ENCODE assay signal across 18 cellular contexts in the genomic region with DNA sequence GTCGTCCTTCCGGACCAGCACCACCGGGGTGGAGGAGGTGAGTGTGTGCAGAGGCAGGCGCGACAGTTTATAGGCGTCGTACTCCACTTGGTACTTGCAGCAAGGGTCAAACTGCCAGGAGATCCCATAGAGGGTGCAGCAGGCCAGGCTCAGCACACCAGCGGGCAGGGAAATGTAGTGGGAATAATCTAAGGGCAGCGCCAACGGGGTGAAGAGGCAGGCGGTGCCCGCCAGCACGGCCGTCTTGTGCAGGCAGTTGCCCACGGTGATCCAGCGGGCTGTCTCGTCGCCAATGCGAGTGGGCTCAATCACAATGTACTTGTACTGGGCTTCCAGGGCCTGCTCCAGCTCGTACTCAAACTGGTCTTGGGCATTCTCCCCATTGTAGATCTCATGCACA. TPM values are rescaled to one million over a fixed set of nuclear protein-coding genes. Genes with fewer than 3 reads are reported as not detected.
DNase-seq lines count a peak whose midpoint lies in the region; ATAC-seq and TF ChIP-seq lines count a peak whose summit lies in the region.
"Had no signal": no experiment of that assay in that cellular context is flagged by ENCODE, and none has a peak within 500 bp of the region (broad histone marks: within the 10 kb centered on the region; RNA-seq: fewer than 3 reads in every experiment).

No MANE protein-coding gene starts in this region.

- CTCF ChIA-PET in WTC11 (lab: Charles Lee): interaction anchor here (0.7 kb wide), 1 partner anchor 140 kb away, joined by 5 read pairs; no protein-coding TSS in a partner anchor

- no peak for TF ChIP-seq CTCF in WTC11 (IDR thresholded peaks at IDR 0.05)
- TF ChIP-seq CTCF in nephron progenitor cell (IDR thresholded peaks at IDR 0.05): no peak

- no peak for DNase-seq in activated T-cell treated with anti-CD3 and anti-CD28 coated beads, Interleukin-2, amount 50 U/mL, for 24 hours
- no peak for DNase-seq in activated T-cell treated with anti-CD3 and anti-CD28 coated beads, Interleukin-2, amount 50 U/mL, for 4 hours
- no peak for DNase-seq in WTC11 (ENCODE audit: low spot score)
- no peak for DNase-seq in nephron progenitor cell
- DNase-seq in nucleus accumbens (lab: John Stamatoyannopoulos, UW): no peak
- DNase-seq in NK-92 (lab: John Stamatoyannopoulos, UW; ENCODE audit: unreplicated experiment): no peak
- no peak for DNase-seq in COLO668 (lab: John Stamatoyannopoulos, UW; ENCODE audit: unreplicated experiment)
- DNase-seq in sciatic nerve (ENCODE audit: low spot score): no peak
- DNase-seq: CD8-positive, alpha-beta T cell; DMS79 treated with DMSO at 0.1 percent for 48 hours; GOT3; Kasumi-1; MM.1S; NCI-H1105 treated with DMSO at 0.1 percent for 48 hours; NCI-H187 treated with DMSO at 0.1 percent for 48 hours; NCI-H446 had no signal

- no peaks in the 10 kb centered on the region for H3K27me3 Mint-ChIP-seq in activated T-cell treated with anti-CD3 and anti-CD28 coated beads, Interleukin-2, amount 50 U/mL, for 24 hours
- H3K27me3 Mint-ChIP-seq in activated T-cell treated with anti-CD3 and anti-CD28 coated beads, Interleukin-2, amount 50 U/mL, for 4 hours (ENCODE audit: low read depth): no peaks in the 10 kb centered on the region
- H3K27me3 Mint-ChIP-seq in WTC11 (ENCODE audit: low read depth) (no peaks in the 10 kb centered on the region), nephron progenitor cell (ENCODE audit: low read depth, poor library complexity) (peaks cover 3% of the 10 kb centered on the region)
- H3K27me3 Mint-ChIP-seq: B cell, IgD-negative memory B cell had no signal

- no peak overlapping the region for H3K4me3 Mint-ChIP-seq in activated T-cell treated with anti-CD3 and anti-CD28 coated beads, Interleukin-2, amount 50 U/mL, for 24 hours
- H3K4me3 Mint-ChIP-seq in activated T-cell treated with anti-CD3 and anti-CD28 coated beads, Interleukin-2, amount 50 U/mL, for 4 hours: no peak overlapping the region
- H3K4me3 Mint-ChIP-seq in WTC11 (no peak overlapping the region), nephron progenitor cell (no peak overlapping the region)
- H3K4me3 Mint-ChIP-seq: B cell; CD8-positive, alpha-beta T cell had no signal

- H3K4me1 Mint-ChIP-seq in activated T-cell treated with anti-CD3 and anti-CD28 coated beads, Interleukin-2, amount 50 U/mL, for 24 hours (ENCODE audit: low read depth): peaks cover 26% of the 10 kb centered on the region
- peaks cover 12% of the 10 kb centered on the region for H3K4me1 Mint-ChIP-seq in activated T-cell treated with anti-CD3 and anti-CD28 coated beads, Interleukin-2, amount 50 U/mL, for 4 hours (ENCODE audit: low read depth)
- H3K4me1 Mint-ChIP-seq in WTC11 (peaks cover 54% of the 10 kb centered on the region), nephron progenitor cell (peaks cover 18% of the 10 kb centered on the region)

- no peak for ATAC-seq in activated T-cell treated with anti-CD3 and anti-CD28 coated beads, Interleukin-2, amount 50 U/mL, for 4 hours
- ATAC-seq in WTC11 (no peak), sciatic nerve (no peak)
- ATAC-seq: CD8-positive, alpha-beta T cell had no signal

- intact Hi-C loops in sciatic nerve (cut with DNase I): no loop called here

- H3K27ac Mint-ChIP-seq in activated T-cell treated with anti-CD3 and anti-CD28 coated beads, Interleukin-2, amount 50 U/mL, for 24 hours: peak overlapping the region; percentile 80
- H3K27ac Mint-ChIP-seq in WTC11 (peak overlapping the region; percentile 92), nephron progenitor cell (peak overlapping the region; percentile 81)
- H3K27ac Mint-ChIP-seq: CD8-positive, alpha-beta T cell had no signal

- POLR2A ChIA-PET in WTC11 (lab: Charles Lee): interaction anchor here (0.6 kb wide), 1 partner anchor 81 kb away, joined by 3 read pairs; no protein-coding TSS in a partner anchor

- no peaks in the 10 kb centered on the region for H3K9me3 Mint-ChIP-seq in activated T-cell treated with anti-CD3 and anti-CD28 coated beads, Interleukin-2, amount 50 U/mL, for 24 hours
- H3K9me3 Mint-ChIP-seq in activated T-cell treated with anti-CD3 and anti-CD28 coated beads, Interleukin-2, amount 50 U/mL, for 4 hours: no peaks in the 10 kb centered on the region
- H3K9me3 Mint-ChIP-seq in WTC11 (no peaks in the 10 kb centered on the region), nephron progenitor cell (no peaks in the 10 kb centered on the region)
- H3K9me3 Mint-ChIP-seq: CD8-positive, alpha-beta T cell; IgD-negative memory B cell had no signal

- H3K36me3 Mint-ChIP-seq in activated T-cell treated with anti-CD3 and anti-CD28 coated beads, Interleukin-2, amount 50 U/mL, for 24 hours (ENCODE audit: low read depth): peaks cover 75% of the 10 kb centered on the region
- H3K36me3 Mint-ChIP-seq in activated T-cell treated with anti-CD3 and anti-CD28 coated beads, Interleukin-2, amount 50 U/mL, for 4 hours (ENCODE audit: insufficient read depth): peaks cover 22% of the 10 kb centered on the region
- H3K36me3 Mint-ChIP-seq in WTC11: peaks cover 25% of the 10 kb centered on the region
- peaks cover 45% of the 10 kb centered on the region for H3K36me3 Mint-ChIP-seq in nephron progenitor cell (ENCODE audit: low read depth)

TF ChIP-seq in WTC11, 78 proteins besides CTCF, POLR2A, EP300 and RAD21 (continues in another document):
- TF ChIP-seq ETV6 (CRISPR knock-in tag; IDR thresholded peaks at IDR 0.05) (no peak), RELA (CRISPR knock-in tag; IDR thresholded peaks at IDR 0.05; ENCODE audit: borderline replicate concordance) (no peak), KAT7 (CRISPR knock-in tag; IDR thresholded peaks at IDR 0.05; ENCODE audit: borderline replicate concordance) (no peak), ZNF396 (CRISPR knock-in tag; IDR thresholded peaks at IDR 0.05; ENCODE audit: borderline replicate concordance) (no peak), ZNF671 (CRISPR knock-in tag; IDR thresholded peaks at IDR 0.05) (no peak), FOXP1 (CRISPR knock-in tag; IDR thresholded peaks at IDR 0.05; ENCODE audit: borderline replicate concordance) (no peak), TEAD1 (CRISPR knock-in tag; IDR thresholded peaks at IDR 0.05) (no peak), FOXJ3 (CRISPR knock-in tag; IDR thresholded peaks at IDR 0.05; ENCODE audit: borderline replicate concordance) (no peak), JUN (CRISPR knock-in tag; IDR thresholded peaks at IDR 0.05) (no peak), GABPB1 (CRISPR knock-in tag; IDR thresholded peaks at IDR 0.05) (no peak), CREB1 (CRISPR knock-in tag; IDR thresholded peaks at IDR 0.05) (no peak)
- TF ChIP-seq, protein P1, sequence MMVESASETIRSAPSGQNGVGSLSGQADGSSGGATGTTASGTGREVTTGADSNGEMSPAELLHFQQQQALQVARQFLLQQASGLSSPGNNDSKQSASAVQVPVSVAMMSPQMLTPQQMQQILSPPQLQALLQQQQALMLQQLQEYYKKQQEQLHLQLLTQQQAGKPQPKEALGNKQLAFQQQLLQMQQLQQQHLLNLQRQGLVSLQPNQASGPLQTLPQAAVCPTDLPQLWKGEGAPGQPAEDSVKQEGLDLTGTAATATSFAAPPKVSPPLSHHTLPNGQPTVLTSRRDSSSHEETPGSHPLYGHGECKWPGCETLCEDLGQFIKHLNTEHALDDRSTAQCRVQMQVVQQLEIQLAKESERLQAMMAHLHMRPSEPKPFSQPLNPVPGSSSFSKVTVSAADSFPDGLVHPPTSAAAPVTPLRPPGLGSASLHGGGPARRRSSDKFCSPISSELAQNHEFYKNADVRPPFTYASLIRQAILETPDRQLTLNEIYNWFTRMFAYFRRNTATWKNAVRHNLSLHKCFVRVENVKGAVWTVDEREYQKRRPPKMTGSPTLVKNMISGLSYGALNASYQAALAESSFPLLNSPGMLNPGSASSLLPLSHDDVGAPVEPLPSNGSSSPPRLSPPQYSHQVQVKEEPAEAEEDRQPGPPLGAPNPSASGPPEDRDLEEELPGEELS (CRISPR knock-in tag; IDR thresholded peaks at IDR 0.05): no peak
- TF ChIP-seq, protein P2, sequence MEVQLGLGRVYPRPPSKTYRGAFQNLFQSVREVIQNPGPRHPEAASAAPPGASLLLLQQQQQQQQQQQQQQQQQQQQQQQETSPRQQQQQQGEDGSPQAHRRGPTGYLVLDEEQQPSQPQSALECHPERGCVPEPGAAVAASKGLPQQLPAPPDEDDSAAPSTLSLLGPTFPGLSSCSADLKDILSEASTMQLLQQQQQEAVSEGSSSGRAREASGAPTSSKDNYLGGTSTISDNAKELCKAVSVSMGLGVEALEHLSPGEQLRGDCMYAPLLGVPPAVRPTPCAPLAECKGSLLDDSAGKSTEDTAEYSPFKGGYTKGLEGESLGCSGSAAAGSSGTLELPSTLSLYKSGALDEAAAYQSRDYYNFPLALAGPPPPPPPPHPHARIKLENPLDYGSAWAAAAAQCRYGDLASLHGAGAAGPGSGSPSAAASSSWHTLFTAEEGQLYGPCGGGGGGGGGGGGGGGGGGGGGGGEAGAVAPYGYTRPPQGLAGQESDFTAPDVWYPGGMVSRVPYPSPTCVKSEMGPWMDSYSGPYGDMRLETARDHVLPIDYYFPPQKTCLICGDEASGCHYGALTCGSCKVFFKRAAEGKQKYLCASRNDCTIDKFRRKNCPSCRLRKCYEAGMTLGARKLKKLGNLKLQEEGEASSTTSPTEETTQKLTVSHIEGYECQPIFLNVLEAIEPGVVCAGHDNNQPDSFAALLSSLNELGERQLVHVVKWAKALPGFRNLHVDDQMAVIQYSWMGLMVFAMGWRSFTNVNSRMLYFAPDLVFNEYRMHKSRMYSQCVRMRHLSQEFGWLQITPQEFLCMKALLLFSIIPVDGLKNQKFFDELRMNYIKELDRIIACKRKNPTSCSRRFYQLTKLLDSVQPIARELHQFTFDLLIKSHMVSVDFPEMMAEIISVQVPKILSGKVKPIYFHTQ (CRISPR knock-in tag; IDR thresholded peaks at IDR 0.05): no peak

RNA-seq across cellular contexts. Expression of a gene that starts 15.6 kb away (rescaled TPM):
- total RNA-seq in activated T-cell treated with anti-CD3 and anti-CD28 coated beads, Interleukin-2, amount 50 U/mL, for 4 hours: 10 to 100 TPM; 35.7 to 39.8 (median 35.7) TPM
- 32.9 to 37.0 TPM (median 33.9 TPM) in 3 replicates for total RNA-seq in WTC11 (2021)
- 16.6 TPM for total RNA-seq in sciatic nerve

RNA-seq across cellular contexts. Expression of a gene that starts 54.8 kb away (rescaled TPM):
- total RNA-seq in activated T-cell treated with anti-CD3 and anti-CD28 coated beads, Interleukin-2, amount 50 U/mL, for 4 hours: under 1 TPM; 0.73 to 0.98 (median 0.90) TPM
- total RNA-seq in WTC11 (2021) (10.1 to 11.2 TPM (median 11.1 TPM) in 3 replicates), sciatic nerve (9.3 TPM)
